Comparison of ENCODE assay signal across 17 cellular contexts in the genomic region with DNA sequence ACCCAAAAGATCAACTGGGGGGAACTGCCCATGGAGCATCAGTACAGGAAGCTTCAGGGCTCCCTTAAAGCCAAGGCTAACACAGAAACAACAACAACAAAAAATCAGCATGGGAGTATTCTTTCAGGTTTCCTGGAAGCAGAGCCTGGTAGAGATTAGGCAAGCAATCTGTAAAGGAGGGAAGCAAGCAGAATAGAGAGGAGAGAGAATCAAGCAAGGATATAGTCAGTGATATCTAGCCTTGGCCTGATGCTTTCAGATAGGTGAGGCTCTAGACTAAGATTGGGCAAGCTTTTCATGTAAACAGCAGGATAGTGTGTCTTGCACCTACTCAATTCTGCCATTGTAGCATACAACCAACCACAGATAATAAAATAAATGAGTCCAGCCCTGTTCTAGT. TPM values are rescaled to one million over a fixed set of nuclear protein-coding genes. Genes with fewer than 3 reads are reported as not detected.
"Had no signal": no experiment of that assay in that cellular context is flagged by ENCODE, and none has a peak within 500 bp of the region (broad histone marks: within the 10 kb centered on the region; RNA-seq: fewer than 3 reads in every experiment).

No MANE protein-coding gene starts in this region.

- H3K36me3 Mint-ChIP-seq: activated naive CD4-positive, alpha-beta T cell treated with anti-CD3 and anti-CD28 coated beads, Interleukin-2, amount 50 U/mL, for 24 hours; memory B cell; naive thymus-derived CD8-positive, alpha-beta T cell had no signal

- H3K4me3 ChIP-seq: adrenal gland, cardiac muscle cell, esophagus muscularis mucosa, tibial nerve had no signal

- H3K27me3 Mint-ChIP-seq: dendritic cell treated with granulocyte-macrophage colony-stimulating factor and Interleukin-4, amounts not matched to agents 40 ng/mL and 50 ng/mL, for 4 days; memory B cell; naive thymus-derived CD8-positive, alpha-beta T cell had no signal

- ATAC-seq: left ventricle myocardium superior; naive thymus-derived CD8-positive, alpha-beta T cell; stimulated activated naive CD8-positive, alpha-beta T cell treated with anti-CD3 and anti-CD28 coated beads, Interleukin-15, Interleukin-2, amounts not matched to agents 100 U/mL and 50 U/mL, for 24 hours had no signal

- H3K36me3 ChIP-seq: adrenal gland, cardiac muscle cell, esophagus muscularis mucosa, tibial nerve, WERI-Rb-1 had no signal

- H3K9me3 ChIP-seq: adrenal gland, esophagus muscularis mucosa, tibial nerve had no signal

- H3K27ac ChIP-seq: adrenal gland, cardiac muscle cell, esophagus muscularis mucosa, tibial nerve, WERI-Rb-1 had no signal

- H3K27ac Mint-ChIP-seq: activated naive CD4-positive, alpha-beta T cell treated with anti-CD3 and anti-CD28 coated beads, Interleukin-2, amount 50 U/mL, for 24 hours; dendritic cell treated with granulocyte-macrophage colony-stimulating factor and Interleukin-4, amounts not matched to agents 40 ng/mL and 50 ng/mL, for 4 days; memory B cell; naive thymus-derived CD8-positive, alpha-beta T cell; T-helper 1 cell treated with Interleukin-12 subunit alpha and Interleukin-12 subunit beta and Interleukin-4 antibody, amounts not matched to agents 30 μg/mL and 1 μg/mL, for 36 hours had no signal

- H3K4me1 ChIP-seq: adrenal gland, tibial nerve had no signal

- H3K4me1 Mint-ChIP-seq: activated naive CD4-positive, alpha-beta T cell treated with anti-CD3 and anti-CD28 coated beads, Interleukin-2, amount 50 U/mL, for 24 hours; memory B cell; naive thymus-derived CD8-positive, alpha-beta T cell had no signal

- H3K27me3 ChIP-seq: adrenal gland, cardiac muscle cell, esophagus muscularis mucosa, tibial nerve had no signal

- DNase-seq: activated CD4-positive, alpha-beta T cell treated with anti-CD3 and anti-CD28 coated beads, Interleukin-2, amount 50 U/mL, for 48 hours; activated gamma-delta T cell; effector CD8-positive, alpha-beta T cell; left ventricle myocardium superior; naive thymus-derived CD8-positive, alpha-beta T cell; nucleus accumbens; stimulated activated CD4-positive, alpha-beta T cell treated with anti-CD3 and anti-CD28 coated beads, Interleukin-2, amount 100 ng/mL, for 24 hours; stimulated activated naive CD8-positive, alpha-beta T cell treated with anti-CD3 and anti-CD28 coated beads, Interleukin-15, Interleukin-2, amounts not matched to agents 100 U/mL and 50 U/mL, for 24 hours; WERI-Rb-1 had no signal

- H3K4me3 Mint-ChIP-seq: activated naive CD4-positive, alpha-beta T cell treated with anti-CD3 and anti-CD28 coated beads, Interleukin-2, amount 50 U/mL, for 24 hours; dendritic cell treated with granulocyte-macrophage colony-stimulating factor and Interleukin-4, amounts not matched to agents 40 ng/mL and 50 ng/mL, for 4 days; memory B cell; naive thymus-derived CD8-positive, alpha-beta T cell; T-helper 1 cell treated with Interleukin-12 subunit alpha and Interleukin-12 subunit beta and Interleukin-4 antibody, amounts not matched to agents 30 μg/mL and 1 μg/mL, for 36 hours had no signal

- H3K9me3 Mint-ChIP-seq: dendritic cell treated with granulocyte-macrophage colony-stimulating factor and Interleukin-4, amounts not matched to agents 40 ng/mL and 50 ng/mL, for 4 days; T-helper 1 cell treated with Interleukin-12 subunit alpha and Interleukin-12 subunit beta and Interleukin-4 antibody, amounts not matched to agents 30 μg/mL and 1 μg/mL, for 36 hours had no signal

RNA-seq across cellular contexts. Expression of a gene that starts 44.4 kb away (rescaled TPM):
- total RNA-seq: naive thymus-derived CD8-positive, alpha-beta T cell had no signal
- polyA plus RNA-seq: naive thymus-derived CD8-positive, alpha-beta T cell had no signal
